ENCODE assay signal across 13 cellular contexts in the genomic region with DNA sequence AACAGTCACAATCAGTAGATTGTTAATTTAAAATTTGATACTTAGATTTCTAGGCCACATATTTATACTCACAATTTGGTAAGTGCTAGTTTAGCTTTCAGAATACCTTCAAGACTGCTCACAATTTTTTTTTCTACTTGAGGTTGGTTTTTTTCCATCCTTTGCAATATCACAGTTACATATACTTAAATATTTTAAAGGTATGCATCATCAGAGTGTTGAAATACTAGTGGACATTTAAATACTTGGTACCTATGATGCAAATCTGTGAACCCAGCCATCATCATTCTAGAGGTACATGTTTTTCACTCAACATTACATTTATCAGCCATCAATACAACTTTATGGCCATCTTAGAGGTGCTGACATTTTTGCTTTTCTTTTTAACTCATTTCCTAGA. TPM values are rescaled to one million over a fixed set of nuclear protein-coding genes. Genes with fewer than 3 reads are reported as not detected.
DNase-seq lines count a peak whose midpoint lies in the region; TF ChIP-seq lines count a peak whose summit lies in the region.
"Had no signal": no experiment of that assay in that cellular context is flagged by ENCODE, and none has a peak within 500 bp of the region (broad histone marks: within the 10 kb centered on the region; RNA-seq: fewer than 3 reads in every experiment).

No MANE protein-coding gene starts in this region.

- peaks cover 98% of the 10 kb centered on the region for H3K79me2 ChIP-seq in mammary epithelial cell (ENCODE audit: insufficient read depth, low read length)

- no peak overlapping the region for H3K27ac Mint-ChIP-seq in MCF 10A (ENCODE audit: low read depth, unreplicated experiment)

- BruUV-seq in MCF 10A (replicated peaks; lab: Mats Ljungman, UMichigan) (no TSS peak), mammary epithelial cell (replicated peaks; lab: Mats Ljungman, UMichigan) (no TSS peak)

- POLR2A ChIA-PET in MCF 10A (lab: Yijun Ruan, JAX), result interaction anchor here (0.7 to 11.5 kb wide), 2 partner anchors 7 to 92 kb away, joined by 3 to 193 read pairs; partner anchors contain the start of gene SRSF11

- peaks cover 22% of the 10 kb centered on the region for H3K4me1 Mint-ChIP-seq in MCF 10A (ENCODE audit: insufficient read depth, unreplicated experiment)

- H3K9ac ChIP-seq in mammary epithelial cell (ENCODE audit: insufficient read depth, low read length), result no peak overlapping the region
- H3K9ac ChIP-seq in subcutaneous abdominal adipose tissue (ENCODE audit: low read length in 5 of 5), result peak overlapping the region in 1 of 5 donors; percentile 6

- no peaks in the 10 kb centered on the region for H3K9me3 ChIP-seq in breast epithelium
- H3K9me3 ChIP-seq in mammary epithelial cell (replicated peaks; ENCODE audit: insufficient read depth, low read length), result no peaks in the 10 kb centered on the region
- H3K9me3 ChIP-seq in subcutaneous abdominal adipose tissue (ENCODE audit: control insufficient read depth in 5 of 5, low read length in 5 of 5), result no peaks in the 10 kb centered on the region
- H3K9me3 ChIP-seq: BLaER1 treated with 17β-estradiol and CSF1 and Interleukin-3, amounts not matched to agents 10 nM and 100 nM had no signal

- intact Hi-C loops in MCF 10A (cut with micrococcal nuclease) (no loop called here), breast epithelium (cut with DNase I; ENCODE audit: low total_unique reads) (no loop called here), mammary epithelial cell (cut with micrococcal nuclease) (no loop called here)

- H3K9me3 Mint-ChIP-seq in MCF 10A (ENCODE audit: unreplicated experiment), result no peaks in the 10 kb centered on the region

- H4K20me1 ChIP-seq in mammary epithelial cell (ENCODE audit: insufficient read depth, low read length), result no peaks in the 10 kb centered on the region

- H3K4me3 Mint-ChIP-seq in MCF 10A (ENCODE audit: unreplicated experiment), result no peak overlapping the region

- no peak overlapping the region for H3K4me2 ChIP-seq in mammary epithelial cell (ENCODE audit: insufficient read depth, low read depth, low read length)
- H3K4me2 ChIP-seq: BLaER1 treated with 17β-estradiol and CSF1 and Interleukin-3, amounts not matched to agents 10 nM and 100 nM had no signal

- H3K4me1 ChIP-seq in breast epithelium, result peaks cover 0 to 8% of the 10 kb centered on the region in 2 donors
- peaks cover 8% of the 10 kb centered on the region for H3K4me1 ChIP-seq in mammary epithelial cell (ENCODE audit: insufficient read depth, low read length)
- H3K4me1 ChIP-seq in subcutaneous abdominal adipose tissue (ENCODE audit: control insufficient read depth in 5 of 5, insufficient read depth in 5 of 5, low read length in 5 of 5), result peaks cover 2 to 48% (median 29%) of the 10 kb centered on the region in 5 donors

- DNase-seq in MCF 10A (ENCODE audit: unreplicated experiment), result peak; percentile 3
- no peak for DNase-seq in breast epithelium (ENCODE audit: low spot score in 2 of 2)
- peak; percentile 25 for DNase-seq in HS-5 (ENCODE audit: low read depth)
- peak; percentile 16 for DNase-seq in mammary epithelial cell
- DNase-seq in SHP77 (lab: John Stamatoyannopoulos, UW), result no peak
- no peak for DNase-seq in NCI-H146 treated with DMSO at 0.1 percent for 48 hours (lab: John Stamatoyannopoulos, UW; ENCODE audit: unreplicated experiment)
- no peak for DNase-seq in stimulated activated CD4-positive, alpha-beta T cell treated with anti-CD3 and anti-CD28 coated beads, Interleukin-4, amount 100 ng/mL, for 1 hour
- DNase-seq: COR-L47, NCI-H1092 treated with DMSO at 0.1 percent for 48 hours, NCI-H187, NCI-H774 had no signal

- H3K4me3 ChIP-seq in breast epithelium, result no peak overlapping the region
- H3K4me3 ChIP-seq in mammary epithelial cell (replicated peaks in 1 of 3; ENCODE audit: insufficient read depth in 1 of 3, low read depth in 2 of 3, low read length in 3 of 3), result no peak overlapping the region
- no peak overlapping the region for H3K4me3 ChIP-seq in subcutaneous abdominal adipose tissue (ENCODE audit: low read depth in 1 of 5, low read length in 5 of 5)
- H3K4me3 ChIP-seq: BLaER1 treated with 17β-estradiol and CSF1 and Interleukin-3, amounts not matched to agents 10 nM and 100 nM had no signal

- dilution Hi-C loops in mammary epithelial cell (cut with HindIII; ENCODE audit: low sequenced_read_pairs), result no loop called here

- H3K27ac ChIP-seq in breast epithelium (no peak overlapping the region), mammary epithelial cell (ENCODE audit: insufficient read depth, low read depth, low read length) (no peak overlapping the region), subcutaneous abdominal adipose tissue (ENCODE audit: low read depth, low read length) (peak overlapping the region; percentile 49)
- H3K27ac ChIP-seq: BLaER1 treated with 17β-estradiol and CSF1 and Interleukin-3, amounts not matched to agents 10 nM and 100 nM had no signal

- in situ Hi-C loops in mammary epithelial cell (cut with MboI; ENCODE audit: low sequenced_read_pairs in 2 of 2), result no loop called here

- no peak for TF ChIP-seq CTCF in MCF 10A (IDR thresholded peaks at IDR 0.05; ENCODE audit: unreplicated experiment)
- no peak for TF ChIP-seq CTCF in breast epithelium (IDR thresholded peaks at IDR 0.05)
- TF ChIP-seq CTCF in mammary epithelial cell (conservative IDR thresholded peaks at IDR 0.05 in 1 of 2, IDR thresholded peaks at IDR 0.05 in 1 of 2; ENCODE audit: extremely low read depth in 1 of 2, insufficient read depth in 1 of 2, low read depth in 1 of 2, low read length in 2 of 2), result no peak

- H3K27me3 ChIP-seq in breast epithelium (no peaks in the 10 kb centered on the region), mammary epithelial cell (ENCODE audit: insufficient read depth, low read length) (no peaks in the 10 kb centered on the region), subcutaneous abdominal adipose tissue (ENCODE audit: control insufficient read depth in 5 of 5, insufficient read depth in 4 of 5, low read length in 5 of 5) (no peaks in the 10 kb centered on the region)
- H3K27me3 ChIP-seq: BLaER1 treated with 17β-estradiol and CSF1 and Interleukin-3, amounts not matched to agents 10 nM and 100 nM had no signal

- H2AFZ ChIP-seq in mammary epithelial cell (ENCODE audit: low read depth, low read length), result no peak overlapping the region

- TF ChIP-seq POLR2A in breast epithelium (IDR thresholded peaks at IDR 0.05), result no peak

- H3K36me3 Mint-ChIP-seq in MCF 10A (ENCODE audit: insufficient read depth, unreplicated experiment), result peaks cover 29% of the 10 kb centered on the region

- no peaks in the 10 kb centered on the region for H3K27me3 Mint-ChIP-seq in MCF 10A (ENCODE audit: insufficient read depth, unreplicated experiment)

- CTCF ChIA-PET in MCF 10A (lab: Yijun Ruan, JAX) (interaction anchor here (0.6 kb wide), 1 partner anchor 74 kb away, joined by 3 read pairs; no protein-coding TSS in a partner anchor), mammary epithelial cell (lab: Charles Lee; ENCODE audit: low non-redundant PET) (no interaction called here)

- H3K36me3 ChIP-seq in breast epithelium (no peaks in the 10 kb centered on the region), mammary epithelial cell (ENCODE audit: insufficient read depth, low read length) (peaks cover 6% of the 10 kb centered on the region), subcutaneous abdominal adipose tissue (ENCODE audit: control insufficient read depth in 5 of 5, insufficient read depth in 5 of 5, low read length in 5 of 5) (peaks cover 0 to 23% (median 14%) of the 10 kb centered on the region in 5 donors)

RNA-seq across cellular contexts. Expression of gene LRRC40, which starts 6.2 kb away (rescaled TPM):
- total RNA-seq in MCF 10A (2022), result 14.7 and 14.9 TPM in 2 replicates
- 10 to 100 TPM; 13.9 to 22.1 (median 15.4) TPM for total RNA-seq in breast epithelium
- total RNA-seq in mammary epithelial cell, result 10 to 100 TPM; 18.2 to 20.7 TPM
- polyA plus RNA-seq in mammary epithelial cell, result 9.8 TPM
- 7.4 TPM for polyA minus RNA-seq in mammary epithelial cell

RNA-seq across cellular contexts. Expression of gene SRSF11, which starts 9.6 kb away (rescaled TPM):
- total RNA-seq in MCF 10A (2022) (209 and 218 TPM in 2 replicates), breast epithelium (100 to 1,000 TPM; 200 to 295 (median 225) TPM), mammary epithelial cell (100 to 1,000 TPM in 1 of 2 donors, 10 to 100 TPM in 1; 95.0 to 141 TPM)
- polyA plus RNA-seq in mammary epithelial cell, result 116 TPM
- polyA minus RNA-seq in mammary epithelial cell, result 57.2 TPM

Comparison
In these comparisons a context has a peak if more than half of its experiments do, and no peak if none do; other contexts are left out.
1. DNase-seq: peak in MCF 10A (single experiment), HS-5 (single experiment) and mammary epithelial cell (single experiment); none in breast epithelium (0 of 2), SHP77 (0 of 2), NCI-H146 treated with DMSO at 0.1 percent for 48 hours (single experiment) and stimulated activated CD4-positive, alpha-beta T cell treated with anti-CD3 and anti-CD28 coated beads, Interleukin-4, amount 100 ng/mL, for 1 hour (single experiment).